Comparison of ENCODE assay signal across 2 cellular contexts in genomic region chr17:76738468-76738850, GRCh38.
TF ChIP-seq lines count a peak whose summit lies in the region.

No MANE protein-coding gene starts in this region.

TF ChIP-seq in A549, 52 proteins besides CTCF, POLR2A, EP300 and RAD21:
- no peak for TF ChIP-seq NR3C1 (IDR thresholded peaks at IDR 0.05)

TF ChIP-seq in K562, 482 proteins besides CTCF, POLR2A, EP300 and RAD21:
- no peak for TF ChIP-seq HOMEZ (CRISPR knock-in tag; IDR thresholded peaks at IDR 0.05)
- TF ChIP-seq RCOR1 (IDR thresholded peaks at IDR 0.05; ENCODE audit: borderline replicate concordance in 1 of 2, low read depth in 2 of 2, low read length in 2 of 2), result 0 out of 4 replicates have a peak, but pooled peaks of 1 of the 2 experiments have one; percentile 1
- TF ChIP-seq DACH1 (IDR thresholded peaks at IDR 0.05; ENCODE audit: partially characterized antibody), result peak; percentile 40
- peak; percentile 23 for TF ChIP-seq PRDM10 (IDR thresholded peaks at IDR 0.05; ENCODE audit: partially characterized antibody)
- TF ChIP-seq HMBOX1 (IDR thresholded peaks at IDR 0.05), result 0 out of 2 replicates have a peak, but pooled peaks have one; percentile 13
- peak; percentile 87 for TF ChIP-seq SPI1 (IDR thresholded peaks at IDR 0.05; ENCODE audit: borderline replicate concordance, low read depth, low read length)
- no peak for TF ChIP-seq CEBPZ (IDR thresholded peaks at IDR 0.05; ENCODE audit: borderline replicate concordance, low read depth, low read length)
- TF ChIP-seq ZEB2 (IDR thresholded peaks at IDR 0.05), result no peak
